In the genomic region with DNA sequence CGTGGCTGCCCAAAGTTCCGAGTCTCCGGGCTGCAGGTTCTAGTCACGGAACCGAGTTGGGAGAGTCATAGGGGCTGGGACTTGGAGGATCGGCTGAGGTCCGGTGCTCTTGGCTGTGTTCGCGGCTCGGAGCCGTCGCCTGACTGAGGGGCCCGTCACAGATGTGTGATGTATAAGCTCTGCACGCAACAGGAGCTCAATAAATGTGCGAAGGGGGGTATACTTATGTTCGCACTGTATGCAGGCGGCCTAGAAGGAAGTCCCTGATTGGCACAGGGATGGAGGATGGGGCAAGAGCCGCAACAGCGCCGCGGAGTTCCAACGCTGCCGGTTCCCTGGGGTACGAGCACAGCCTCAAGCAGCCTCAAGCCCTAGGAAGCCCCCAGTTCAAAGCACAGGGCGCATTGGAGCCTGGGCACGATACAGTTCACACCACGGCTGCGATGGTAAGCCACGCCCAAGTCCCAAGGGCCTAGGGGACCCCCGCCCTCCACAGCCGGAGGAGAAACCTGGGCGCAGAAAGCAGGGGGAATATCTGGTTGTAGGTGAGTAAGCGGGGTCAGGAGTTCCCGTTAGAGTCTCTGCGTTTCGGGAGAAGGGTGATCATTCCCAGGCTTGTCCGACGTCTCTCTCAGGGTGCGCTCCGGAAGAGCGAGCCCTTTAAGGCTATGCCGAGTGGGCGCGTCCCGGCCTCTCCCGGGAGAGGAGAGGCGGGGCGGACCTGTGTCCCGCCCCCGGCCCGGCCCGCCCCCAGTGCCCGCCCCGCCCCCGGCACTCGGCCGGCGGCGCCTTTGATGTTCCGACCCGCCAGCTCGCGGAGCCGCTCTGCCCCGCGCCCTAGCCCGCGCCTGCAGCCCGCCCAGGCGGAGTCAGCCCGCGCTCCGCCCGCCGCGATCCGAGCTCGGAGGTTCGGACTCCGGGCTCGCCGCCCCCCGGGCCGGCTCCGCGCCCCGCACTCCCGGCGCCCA, we compare ENCODE assay signal across 8 cellular contexts. TPM values are rescaled to one million over a fixed set of nuclear protein-coding genes. Genes with fewer than 3 reads are reported as not detected.
DNase-seq lines count a peak whose midpoint lies in the region; ATAC-seq, FAIRE-seq and TF ChIP-seq lines count a peak whose summit lies in the region.

TCF7 (plus strand) TSS at position 774 of the 968 bp plus-strand sequence. CDS start 226 bp downstream, outside the sequence.

- no peaks in the 10 kb centered on the region for H4K20me1 ChIP-seq in HepG2 (ENCODE audit: insufficient read depth, low read length)

- H3K4me2 ChIP-seq in HepG2 (ENCODE audit: low read depth, low read length), result peak within 1 kb of the TSS; percentile 89

- H3K36me3 Mint-ChIP-seq in activated CD4-positive, alpha-beta T cell treated with anti-CD3 and anti-CD28 coated beads, Interleukin-2, amount 10 ng/mL, durations not matched to agents 7 days and 5 days (ENCODE audit: low read depth), result peaks cover 38% of the 10 kb centered on the region

- H3K27ac Mint-ChIP-seq in activated CD4-positive, alpha-beta T cell treated with anti-CD3 and anti-CD28 coated beads, Interleukin-2, amount 10 ng/mL, durations not matched to agents 7 days and 5 days, result peak within 1 kb of the TSS; percentile 95

- intact Hi-C loops in HepG2 (cut with micrococcal nuclease; ENCODE audit: unreplicated experiment), result no loop called here

- no peak within 1 kb of the TSS for H3K27ac ChIP-seq in HepG2 (ENCODE audit: extremely low read length, insufficient read depth, low read length)

- no peaks in the 10 kb centered on the region for H3K9me3 ChIP-seq in HepG2 (ENCODE audit: low read length)

- TF ChIP-seq EP300 in HepG2 (IDR thresholded peaks at IDR 0.05; ENCODE audit: low read depth in 2 of 2, low read length in 2 of 2), result no peak
- TF ChIP-seq EP300 in HepG2 (CRISPR knock-in tag; IDR thresholded peaks at IDR 0.05; ENCODE audit: borderline replicate concordance), result no peak

- in situ Hi-C loops in HepG2 (cut with HindIII; ENCODE audit: extremely low pct_ligation_motif_present, low pct_unique_long_range_greater_than_20kb), result no loop called here

- peaks cover 2 to 25% of the 10 kb centered on the region in 2 experiments; a peak in 3 of 5 replicates for H3K27me3 ChIP-seq in HepG2 (ENCODE audit: control insufficient read depth in 1 of 2, insufficient read depth in 2 of 2, low read length in 2 of 2)

- peaks cover 8% of the 10 kb centered on the region for H3K27me3 Mint-ChIP-seq in activated CD4-positive, alpha-beta T cell treated with anti-CD3 and anti-CD28 coated beads, Interleukin-2, amount 10 ng/mL, durations not matched to agents 7 days and 5 days

- TF ChIP-seq POLR2A in HepG2 (IDR thresholded peaks at IDR 0.05; ENCODE audit: insufficient read depth in 1 of 2, low read depth in 2 of 2, low read length in 2 of 2), result peak; percentile 58 to 65; a peak in 3 of 4 replicates

- WGBS in HepG2 (ENCODE audit: low lambda C conversion rate), result 52% methylated on average over 30 of the region's 89 CpGs

- DNase-seq in AG09309 (ENCODE audit: low read depth), result peak; percentile 23
- DNase-seq in NCI-H446 treated with DMSO at 0.1 percent for 48 hours (lab: John Stamatoyannopoulos, UW), result peak; percentile 44
- DNase-seq in activated CD4-positive, alpha-beta T cell treated with anti-CD3 and anti-CD28 coated beads, Interleukin-2, amount 10 ng/mL, durations not matched to agents 7 days and 5 days, result peak; percentile 77
- peak; percentile 18 to 81 for DNase-seq in dermis microvascular lymphatic vessel endothelial cell (ENCODE audit: low read depth in 2 of 2)
- DNase-seq in HepG2 (ENCODE audit: low spot score), result peak; percentile 68
- peak; percentile 59 to 72 for DNase-seq in stimulated activated CD4-positive, alpha-beta T cell treated with anti-CD3 and anti-CD28 coated beads, Interleukin-2, amount 100 ng/mL, for 48 hours

- CTCF ChIA-PET in activated CD4-positive, alpha-beta T cell treated with anti-CD3 and anti-CD28 coated beads, Interleukin-2, amount 10 ng/mL, durations not matched to agents 7 days and 5 days (lab: Charles Lee), result interaction anchor here (1.0 to 5.7 kb wide), 7 partner anchors 12 to 75 kb away, joined by 3 to 27 read pairs (median 7); no protein-coding TSS in a partner anchor
- CTCF ChIA-PET in HepG2 (lab: Yijun Ruan, JAX; ENCODE audit: low intra/inter-chr PET ratio, low total read pairs), result interaction anchor here (1.0 kb wide), 1 partner anchor 75 kb away, joined by 4 read pairs; no protein-coding TSS in a partner anchor

- H3K4me1 ChIP-seq in HepG2 (ENCODE audit: insufficient read depth, low read length), result peaks cover 64% of the 10 kb centered on the region

- FAIRE-seq in HepG2 (lab: Jason Lieb, UNC), result peak; percentile 21

- H3K9me3 Mint-ChIP-seq in activated CD4-positive, alpha-beta T cell treated with anti-CD3 and anti-CD28 coated beads, Interleukin-2, amount 10 ng/mL, durations not matched to agents 7 days and 5 days, result no peaks in the 10 kb centered on the region

- BruUV-seq in HepG2 (replicated peaks; lab: Mats Ljungman, UMichigan), result TSS peak; percentile 88

- ATAC-seq in GM18873 (IDR thresholded peaks at IDR 0.05; ENCODE audit: low FRiP score, unreplicated experiment), result peak; percentile 52
- ATAC-seq in HG03064 (IDR thresholded peaks at IDR 0.05; ENCODE audit: low read depth, unreplicated experiment), result peak; percentile 80
- peak; percentile 89 for ATAC-seq in HepG2

- peak within 1 kb of the TSS; percentile 82 for H3K4me3 Mint-ChIP-seq in activated CD4-positive, alpha-beta T cell treated with anti-CD3 and anti-CD28 coated beads, Interleukin-2, amount 10 ng/mL, durations not matched to agents 7 days and 5 days

- POLR2A ChIA-PET in activated CD4-positive, alpha-beta T cell treated with anti-CD3 and anti-CD28 coated beads, Interleukin-2, amount 10 ng/mL, durations not matched to agents 7 days and 5 days (lab: Charles Lee), result interaction anchor here (1.0 kb wide), 1 partner anchor 14 kb away, joined by 4 read pairs; no protein-coding TSS in a partner anchor
- POLR2A ChIA-PET in HepG2 (lab: Yijun Ruan, JAX), result interaction anchor here (0.6 to 3.9 kb wide), 12 partner anchors 11 to 109 kb away, joined by 3 to 40 read pairs (median 5); partner anchors contain the start of gene VDAC1

- H3K9ac ChIP-seq in HepG2 (ENCODE audit: insufficient read depth, low read depth, low read length), result peak within 1 kb of the TSS; percentile 75

- H3K36me3 ChIP-seq in HepG2 (replicated peaks in 1 of 2; ENCODE audit: control insufficient read depth in 1 of 2, insufficient read depth in 2 of 2, low read length in 2 of 2), result peaks cover 3 to 12% of the 10 kb centered on the region in 2 experiments; a peak in 2 of 5 replicates

- TF ChIP-seq RAD21 in HepG2 (CRISPR knock-in tag; IDR thresholded peaks at IDR 0.05), result peak; percentile 18; the same call in 1 of the 2 replicates

- H3K4me3 ChIP-seq in AG09309 (ENCODE audit: control insufficient read depth, low read depth, low read length), result peak within 1 kb of the TSS; percentile 56
- H3K4me3 ChIP-seq in HepG2 (replicated peaks in 1 of 3; ENCODE audit: insufficient read depth in 1 of 3, low read depth in 2 of 3, low read length in 3 of 3), result peak within 1 kb of the TSS; percentile 68 to 80 (median 78)

- peaks cover 66% of the 10 kb centered on the region for H3K4me1 Mint-ChIP-seq in activated CD4-positive, alpha-beta T cell treated with anti-CD3 and anti-CD28 coated beads, Interleukin-2, amount 10 ng/mL, durations not matched to agents 7 days and 5 days

- H3K79me2 ChIP-seq in HepG2 (ENCODE audit: insufficient read depth, low read length), result peaks cover 2% of the 10 kb centered on the region

- no peak within 1 kb of the TSS for H2AFZ ChIP-seq in HepG2 (ENCODE audit: low read length)

- no peak for TF ChIP-seq CTCF in AG09309 (IDR thresholded peaks at IDR 0.05; ENCODE audit: control insufficient read depth, insufficient read depth, low read depth, low read length, missing control alignments)
- no peak for TF ChIP-seq CTCF in HepG2 (CRISPR knock-in tag; IDR thresholded peaks at IDR 0.05)

TF ChIP-seq in HepG2, 621 proteins besides CTCF, POLR2A, EP300 and RAD21 (continues in another document):
- TF ChIP-seq ASH2L (IDR thresholded peaks at IDR 0.05; ENCODE audit: insufficient read length, low read depth, low read length) (peak; percentile 17), BHLHE40 (IDR thresholded peaks at IDR 0.05; ENCODE audit: low read length) (no peak), ZNF749 (CRISPR knock-in tag; IDR thresholded peaks at IDR 0.05; ENCODE audit: borderline replicate concordance) (no peak), NFKB2 (CRISPR knock-in tag; IDR thresholded peaks at IDR 0.05; ENCODE audit: borderline replicate concordance) (no peak)

RNA-seq across cellular contexts. Expression of gene TCF7, which starts in this region (rescaled TPM):
- total RNA-seq in activated CD4-positive, alpha-beta T cell treated with anti-CD3 and anti-CD28 coated beads, Interleukin-2, amount 10 ng/mL, durations not matched to agents 7 days and 5 days, result 100 to 1,000 TPM; 271 to 283 TPM
- total RNA-seq in dermis microvascular lymphatic vessel endothelial cell (0.13 and 0.25 TPM in 2 replicates), HepG2 (2016; rRNA removed; fragmentation: Illumina TruSeq; extraction: Trizol) (6.8 and 7.9 TPM in 2 replicates)
- total RNA-seq in HepG2 (2016; cell fraction: cytosol; rRNA removed; fragmentation: Illumina TruSeq; extraction: Trizol; ENCODE audit: low read depth), result 5.3 and 5.4 TPM in 2 replicates
- total RNA-seq in HepG2 (2016; cell fraction: insoluble cytoplasmic fraction; rRNA removed; fragmentation: Illumina TruSeq; extraction: Trizol), result 7.1 and 8.8 TPM in 2 replicates
- 15.7 and 15.8 TPM in 2 replicates for total RNA-seq in HepG2 (2016; cell fraction: membrane; rRNA removed; fragmentation: Illumina TruSeq; extraction: Trizol)
- total RNA-seq in HepG2 (2016; cell fraction: nucleus; rRNA removed; fragmentation: Illumina TruSeq; extraction: Trizol), result 10.0 and 10.9 TPM in 2 replicates
- 6.3 and 9.0 TPM in 2 replicates for polyA plus RNA-seq in HepG2 (2011; rRNA removed)
- 4.8 and 5.8 TPM in 2 replicates for polyA plus RNA-seq in HepG2 (2011; cell fraction: cytosol; rRNA removed)
- polyA plus RNA-seq in HepG2 (2011; cell fraction: nucleus; rRNA removed), result 7.5 and 7.7 TPM in 2 replicates
- 8.6 and 11.4 TPM in 2 replicates for polyA plus RNA-seq in HepG2 (2012)
- 21.6 and 22.8 TPM in 2 replicates for polyA plus RNA-seq in HepG2 (2016; cell fraction: cytosol; fragmentation: Illumina TruSeq; extraction: Trizol; ENCODE audit: low read depth)
- polyA plus RNA-seq in HepG2 (2016; cell fraction: insoluble cytoplasmic fraction; fragmentation: Illumina TruSeq; extraction: Trizol; ENCODE audit: low read depth), result 21.8 and 29.7 TPM in 2 replicates
- 44.0 and 50.2 TPM in 2 replicates for polyA plus RNA-seq in HepG2 (2016; cell fraction: membrane; fragmentation: Illumina TruSeq; extraction: Trizol; ENCODE audit: low read depth)
- 25.7 and 28.7 TPM in 2 replicates for polyA plus RNA-seq in HepG2 (2016; cell fraction: nucleus; fragmentation: Illumina TruSeq; extraction: Trizol; ENCODE audit: insufficient read depth, low read depth)
- polyA minus RNA-seq in HepG2 (2011; rRNA and poly(A)+ RNA removed; ENCODE audit: low replicate concordance), result 0.19 and 20.5 TPM in 2 replicates
- 3.3 and 5.4 TPM in 2 replicates for polyA minus RNA-seq in HepG2 (2011; cell fraction: cytosol; rRNA and poly(A)+ RNA removed)
- 15.2 and 18.2 TPM in 2 replicates for polyA minus RNA-seq in HepG2 (2011; cell fraction: nucleus; rRNA and poly(A)+ RNA removed)

Comparison
In these comparisons a context has a peak if more than half of its experiments do, and no peak if none do; other contexts are left out.
1. RNA of gene TCF7 (total RNA-seq): 271 to 283 TPM in activated CD4-positive, alpha-beta T cell treated with anti-CD3 and anti-CD28 coated beads, Interleukin-2, amount 10 ng/mL, durations not matched to agents 7 days and 5 days; 5.3 to 15.8 TPM in HepG2 and 0.13 to 0.25 TPM in dermis microvascular lymphatic vessel endothelial cell; every median in the first group is over 10 times any median in the second.
2. Peak in DNase-seq in dermis microvascular lymphatic vessel endothelial cell; RNA of the gene not detected or under 1 TPM.
3. DNase-seq: peak in every context shown above with its lines; median percentile 77 in activated CD4-positive, alpha-beta T cell treated with anti-CD3 and anti-CD28 coated beads, Interleukin-2, amount 10 ng/mL, durations not matched to agents 7 days and 5 days; 68 in HepG2; 66 in stimulated activated CD4-positive, alpha-beta T cell treated with anti-CD3 and anti-CD28 coated beads, Interleukin-2, amount 100 ng/mL, for 48 hours; 50 in dermis microvascular lymphatic vessel endothelial cell; 44 in NCI-H446 treated with DMSO at 0.1 percent for 48 hours; 23 in AG09309.
4. Peak in every context shown above with its lines, with median percentiles within 50 percentile points of each other: ATAC-seq.